In genomic region chr18:4908239-4908638, GRCh38 we compare ENCODE assay signal across 25 cellular contexts.
"Had no signal": no experiment of that assay in that cellular context is flagged by ENCODE, and none has a peak within 500 bp of the region (broad histone marks: within the 10 kb centered on the region; RNA-seq: fewer than 3 reads in every experiment).

No MANE protein-coding gene starts in this region.

- H3K36me3 ChIP-seq: breast epithelium had no signal

- H3K9me3 ChIP-seq: breast epithelium had no signal

- H3K4me3 ChIP-seq: breast epithelium, SK-N-MC had no signal

- ATAC-seq: activated T-cell treated with anti-CD3 and anti-CD28 coated beads, Interleukin-2, amount 50 U/mL, for 4 hours; Panc1; Right ventricle myocardium inferior; T-cell had no signal

- H3K27ac Mint-ChIP-seq: activated B cell treated with CpG ODN at 0.5 μM for 24 hours; activated CD4-positive, alpha-beta T cell treated with anti-CD3 and anti-CD28 coated beads, Interleukin-2, amount 10 ng/mL, durations not matched to agents 24 days and 14 days; activated naive CD4-positive, alpha-beta T cell treated with anti-CD3 and anti-CD28 coated beads for 36 hours; activated naive CD8-positive, alpha-beta T cell; T-cell had no signal

- H3K27me3 ChIP-seq: breast epithelium had no signal

- H3K4me1 Mint-ChIP-seq: activated B cell treated with CpG ODN at 0.5 μM for 24 hours; activated CD4-positive, alpha-beta T cell treated with anti-CD3 and anti-CD28 coated beads, Interleukin-2, amount 10 ng/mL, durations not matched to agents 24 days and 14 days; T-cell had no signal

- DNase-seq: activated B cell treated with CpG ODN at 0.5 μM for 24 hours; activated CD4-positive, alpha-beta T cell treated with anti-CD3 and anti-CD28 coated beads for 1 hour; activated CD4-positive, alpha-beta T cell treated with anti-CD3 and anti-CD28 coated beads, Interleukin-2, amount 10 ng/mL, durations not matched to agents 24 days and 14 days; activated CD4-positive, alpha-beta T cell treated with anti-CD3 and anti-CD28 coated beads, Interleukin-2, amount 50 U/mL, for 48 hours; activated CD8-positive, alpha-beta memory T cell treated with anti-CD3 and anti-CD28 coated beads for 24 hours; activated effector memory CD4-positive, alpha-beta T cell treated with anti-CD3 and anti-CD28 coated beads, Interleukin-2, amount 50 U/mL, for 16 hours; activated naive CD4-positive, alpha-beta T cell treated with anti-CD3 and anti-CD28 coated beads for 36 hours; activated T-cell treated with anti-CD3 and anti-CD28 coated beads, Interleukin-2, amount 50 U/mL, for 4 hours; caudate nucleus; KG1; NCI-H1048; NCI-H146; NCI-H2029; NCI-H345; NCI-H510A treated with DMSO at 0.1 percent for 48 hours; NCI-H748 treated with DMSO at 0.1 percent for 48 hours; RPMI8226; T-cell; T-helper 2 cell; T1000 had no signal

- H3K4me3 Mint-ChIP-seq: activated B cell treated with CpG ODN at 0.5 μM for 24 hours; activated CD4-positive, alpha-beta T cell treated with anti-CD3 and anti-CD28 coated beads, Interleukin-2, amount 10 ng/mL, durations not matched to agents 24 days and 14 days; activated naive CD4-positive, alpha-beta T cell treated with anti-CD3 and anti-CD28 coated beads for 36 hours; activated naive CD8-positive, alpha-beta T cell; activated T-cell treated with anti-CD3 and anti-CD28 coated beads, Interleukin-2, amount 50 U/mL, for 4 hours; T-cell had no signal

- H3K36me3 Mint-ChIP-seq: activated naive CD8-positive, alpha-beta T cell; T-cell had no signal

- H3K27me3 Mint-ChIP-seq: activated B cell treated with CpG ODN at 0.5 μM for 24 hours; activated CD4-positive, alpha-beta T cell treated with anti-CD3 and anti-CD28 coated beads, Interleukin-2, amount 10 ng/mL, durations not matched to agents 24 days and 14 days; activated naive CD8-positive, alpha-beta T cell; T-cell had no signal

- H3K27ac ChIP-seq: breast epithelium, SK-N-MC had no signal

- H3K9me3 Mint-ChIP-seq: activated B cell treated with CpG ODN at 0.5 μM for 24 hours; activated CD4-positive, alpha-beta T cell treated with anti-CD3 and anti-CD28 coated beads, Interleukin-2, amount 10 ng/mL, durations not matched to agents 24 days and 14 days; activated naive CD4-positive, alpha-beta T cell treated with anti-CD3 and anti-CD28 coated beads for 36 hours had no signal

- H3K4me1 ChIP-seq: breast epithelium had no signal
